ENCODE assay signal across 11 cellular contexts in the genomic region with DNA sequence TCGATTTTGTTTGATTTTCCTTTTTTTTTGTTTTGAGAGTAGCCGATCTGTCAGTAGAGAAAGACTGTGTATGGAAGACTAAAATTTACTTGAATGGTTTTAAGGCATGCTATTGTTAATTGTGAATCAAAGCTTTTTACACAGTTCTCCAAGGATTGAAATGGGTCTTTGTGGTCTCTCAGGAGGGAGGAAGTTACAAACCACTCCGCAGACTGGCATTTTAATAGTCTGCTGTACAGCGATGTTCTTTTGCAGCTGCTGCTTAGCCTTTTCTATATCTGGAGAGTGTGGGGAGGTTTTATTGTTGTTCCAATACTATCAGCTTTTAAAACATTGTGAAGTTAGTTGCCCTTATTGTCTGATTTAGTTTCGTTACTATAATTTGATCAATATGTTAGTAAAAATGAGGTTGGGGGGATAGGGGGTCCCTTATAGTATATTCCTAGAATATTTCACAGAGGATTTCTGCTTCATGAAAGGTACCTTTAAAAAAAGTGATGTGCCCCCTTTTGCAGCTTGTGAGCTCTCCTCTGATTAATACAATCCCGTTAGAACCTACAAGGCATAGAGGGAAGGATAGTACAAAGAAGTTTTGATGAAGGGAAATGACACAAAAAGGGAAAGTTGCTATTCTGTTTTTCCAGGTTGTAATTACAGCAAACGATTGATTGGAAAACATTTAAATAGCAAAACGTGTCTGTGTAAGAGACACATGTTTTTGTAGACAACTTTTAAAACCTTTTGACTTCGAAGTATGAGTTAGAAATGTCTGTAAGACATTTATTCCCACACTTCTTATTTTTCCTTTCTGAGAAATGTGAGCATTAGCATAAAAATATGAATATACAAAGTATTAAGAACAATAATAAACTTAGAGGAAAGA.
DNase-seq lines count a peak whose midpoint lies in the region; ATAC-seq and TF ChIP-seq lines count a peak whose summit lies in the region.
"Had no signal": no experiment of that assay in that cellular context is flagged by ENCODE, and none has a peak within 500 bp of the region (broad histone marks: within the 10 kb centered on the region; RNA-seq: fewer than 3 reads in every experiment).

No MANE protein-coding gene starts in this region.

- no peaks in the 10 kb centered on the region for H4K20me1 ChIP-seq in hepatocyte (ENCODE audit: insufficient read depth, poor library complexity, severe bottlenecking)

- peak; percentile 75 for DNase-seq in NCI-H510A treated with DMSO at 0.1 percent for 48 hours (lab: John Stamatoyannopoulos, UW)
- DNase-seq in NCI-H510A (lab: John Stamatoyannopoulos, UW), result no peak
- peak; percentile 79 for DNase-seq in RPMI7951 (ENCODE audit: low read depth)
- DNase-seq in hepatocyte (ENCODE audit: low spot score), result no peak
- DNase-seq in superior temporal gyrus (ENCODE audit: extremely low spot score), result peak; percentile 76
- DNase-seq in 8988T, result no peak
- DNase-seq in activated CD8-positive, alpha-beta memory T cell treated with anti-CD3 and anti-CD28 coated beads, Interleukin-2, amount 10 ng/mL, durations not matched to agents 7 days and 5 days, result no peak

- no peaks in the 10 kb centered on the region for H3K9me3 Mint-ChIP-seq in activated CD8-positive, alpha-beta memory T cell treated with anti-CD3 and anti-CD28 coated beads, Interleukin-2, amount 10 ng/mL, durations not matched to agents 7 days and 5 days (ENCODE audit: low read depth)
- H3K9me3 Mint-ChIP-seq: CD14-positive monocyte; central memory CD8-positive, alpha-beta T cell had no signal

- no peak overlapping the region for H3K4me3 ChIP-seq in hepatocyte
- H3K4me3 ChIP-seq: lung had no signal

- H3K4me2 ChIP-seq in hepatocyte, result peak overlapping the region; percentile 63

- no peak for TF ChIP-seq CTCF in hepatocyte (IDR thresholded peaks at IDR 0.05; ENCODE audit: poor library complexity)

- H3K9me2 ChIP-seq in hepatocyte (replicated peaks; ENCODE audit: insufficient read depth), result no peaks in the 10 kb centered on the region

- H3K36me3 ChIP-seq in hepatocyte (replicated peaks; ENCODE audit: insufficient read depth, low read depth), result no peaks in the 10 kb centered on the region

- peaks cover 90% of the 10 kb centered on the region for H3K79me2 ChIP-seq in hepatocyte

- H3K4me1 ChIP-seq in hepatocyte (ENCODE audit: insufficient read depth), result peaks cover 48% of the 10 kb centered on the region

- 61% methylated on average over 9 of the region's 9 CpGs for WGBS in hepatocyte (ENCODE audit: low lambda C conversion rate, missing lambda C conversion rate)

- no peak overlapping the region for H2AFZ ChIP-seq in hepatocyte

- H3K27me3 ChIP-seq in hepatocyte, result no peaks in the 10 kb centered on the region

- no peak overlapping the region for H3K27ac Mint-ChIP-seq in activated CD8-positive, alpha-beta memory T cell treated with anti-CD3 and anti-CD28 coated beads, Interleukin-2, amount 10 ng/mL, durations not matched to agents 7 days and 5 days
- H3K27ac Mint-ChIP-seq: CD14-positive monocyte had no signal

- H3K4me1 Mint-ChIP-seq in activated CD8-positive, alpha-beta memory T cell treated with anti-CD3 and anti-CD28 coated beads, Interleukin-2, amount 10 ng/mL, durations not matched to agents 7 days and 5 days, result no peaks in the 10 kb centered on the region

- no peaks in the 10 kb centered on the region for H3K27me3 Mint-ChIP-seq in activated CD8-positive, alpha-beta memory T cell treated with anti-CD3 and anti-CD28 coated beads, Interleukin-2, amount 10 ng/mL, durations not matched to agents 7 days and 5 days
- H3K27me3 Mint-ChIP-seq: central memory CD8-positive, alpha-beta T cell had no signal

- no peak overlapping the region for H3K4me3 Mint-ChIP-seq in activated CD8-positive, alpha-beta memory T cell treated with anti-CD3 and anti-CD28 coated beads, Interleukin-2, amount 10 ng/mL, durations not matched to agents 7 days and 5 days
- H3K4me3 Mint-ChIP-seq: CD14-positive monocyte; central memory CD8-positive, alpha-beta T cell had no signal

- ATAC-seq in GM18502 (IDR thresholded peaks at IDR 0.05; ENCODE audit: poor library complexity, unreplicated experiment), result no peak
- no peak for ATAC-seq in activated CD8-positive, alpha-beta memory T cell treated with anti-CD3 and anti-CD28 coated beads, Interleukin-2, amount 10 ng/mL, durations not matched to agents 7 days and 5 days

- CTCF ChIA-PET in activated CD8-positive, alpha-beta memory T cell treated with anti-CD3 and anti-CD28 coated beads, Interleukin-2, amount 10 ng/mL, durations not matched to agents 7 days and 5 days (lab: Charles Lee), result no interaction called here

- peak overlapping the region; percentile 70 for H3K27ac ChIP-seq in hepatocyte

- no peaks in the 10 kb centered on the region for H3K9me3 ChIP-seq in hepatocyte (ENCODE audit: low read depth)

- no peaks in the 10 kb centered on the region for H3K36me3 Mint-ChIP-seq in activated CD8-positive, alpha-beta memory T cell treated with anti-CD3 and anti-CD28 coated beads, Interleukin-2, amount 10 ng/mL, durations not matched to agents 7 days and 5 days
- H3K36me3 Mint-ChIP-seq: CD14-positive monocyte had no signal

Comparison
In these comparisons a context has a peak if more than half of its experiments do, and no peak if none do; other contexts are left out.
1. DNase-seq: peak in NCI-H510A treated with DMSO at 0.1 percent for 48 hours (single experiment), RPMI7951 (single experiment) and superior temporal gyrus (single experiment); none in NCI-H510A (single experiment), hepatocyte (single experiment), 8988T (single experiment) and activated CD8-positive, alpha-beta memory T cell treated with anti-CD3 and anti-CD28 coated beads, Interleukin-2, amount 10 ng/mL, durations not matched to agents 7 days and 5 days (single experiment).